24 cellular contexts compared by ENCODE assay signal in the genomic region with DNA sequence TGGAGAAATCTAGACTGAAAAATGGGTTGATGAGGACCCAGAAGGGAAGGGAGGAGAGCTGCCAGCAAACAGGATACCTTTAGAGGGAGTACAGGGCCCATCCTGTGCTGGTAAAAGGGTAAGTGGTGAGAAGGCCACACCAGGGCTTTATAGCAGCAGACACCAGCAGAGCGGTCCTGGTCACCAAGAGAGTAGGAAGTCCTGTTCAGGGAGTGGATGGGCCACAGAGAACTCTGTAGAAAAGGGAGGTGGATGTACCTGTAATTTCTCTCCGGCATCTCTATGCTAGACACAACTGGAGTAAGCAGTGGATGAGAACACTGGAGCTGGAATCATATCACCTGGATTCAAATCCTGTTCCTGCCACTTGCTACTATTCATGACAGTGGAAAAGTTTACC.
"Had no signal": no experiment of that assay in that cellular context is flagged by ENCODE, and none has a peak within 500 bp of the region (broad histone marks: within the 10 kb centered on the region; RNA-seq: fewer than 3 reads in every experiment).

No MANE protein-coding gene starts in this region.

- H3K27me3 Mint-ChIP-seq: dendritic cell treated with granulocyte-macrophage colony-stimulating factor and Interleukin-4, amounts not matched to agents 40 ng/mL and 50 ng/mL, for 4 days; effector memory CD8-positive, alpha-beta T cell had no signal

- H3K9me3 Mint-ChIP-seq: endodermal cell had no signal

- DNase-seq: colonic mucosa; cortex of kidney; dermis blood vessel endothelial cell; dorsolateral prefrontal cortex; effector CD4-positive, alpha-beta T cell; effector CD8-positive, alpha-beta T cell; effector memory CD4-positive, alpha-beta T cell; effector memory CD8-positive, alpha-beta T cell; endodermal cell; erythroblast; esophagus squamous epithelium; foreskin fibroblast; foreskin keratinocyte; foreskin melanocyte; gastrocnemius medialis; glutamatergic neuron; head of caudate nucleus; heart left ventricle; heart right ventricle had no signal

- H3K27ac Mint-ChIP-seq: dendritic cell treated with granulocyte-macrophage colony-stimulating factor and Interleukin-4, amounts not matched to agents 40 ng/mL and 50 ng/mL, for 4 days; effector memory CD8-positive, alpha-beta T cell; endodermal cell had no signal

- H3K4me3 ChIP-seq: colonic mucosa, coronary artery, dorsolateral prefrontal cortex, esophagus squamous epithelium, gastrocnemius medialis, gastroesophageal sphincter, heart left ventricle, heart right ventricle had no signal

- H3K36me3 ChIP-seq: colonic mucosa, esophagus squamous epithelium, gastrocnemius medialis, gastroesophageal sphincter, heart left ventricle, heart right ventricle had no signal

- H3K4me3 Mint-ChIP-seq: dendritic cell treated with granulocyte-macrophage colony-stimulating factor and Interleukin-4, amounts not matched to agents 40 ng/mL and 50 ng/mL, for 4 days; effector memory CD8-positive, alpha-beta T cell; endodermal cell had no signal

- H3K4me1 Mint-ChIP-seq: endodermal cell had no signal

- H3K27me3 ChIP-seq: colonic mucosa, esophagus squamous epithelium, foreskin keratinocyte, gastrocnemius medialis, heart left ventricle had no signal

- ATAC-seq: effector memory CD8-positive, alpha-beta T cell; esophagus mucosa; foreskin keratinocyte; gastrocnemius medialis; gastroesophageal sphincter; heart left ventricle; heart right ventricle had no signal

- H3K9me3 ChIP-seq: colonic mucosa, esophagus squamous epithelium, gastrocnemius medialis, gastroesophageal sphincter, heart left ventricle, heart right ventricle had no signal

- H3K4me1 ChIP-seq: colonic mucosa, esophagus squamous epithelium, foreskin keratinocyte, gastrocnemius medialis, gastroesophageal sphincter, heart left ventricle, heart right ventricle had no signal

- H3K27ac ChIP-seq: colonic mucosa, coronary artery, dorsolateral prefrontal cortex, epithelial cell of prostate, esophagus squamous epithelium, foreskin keratinocyte, gastrocnemius medialis, gastroesophageal sphincter, heart left ventricle, heart right ventricle had no signal
